In genomic region chr5:133383580-133383939, GRCh38 we compare ENCODE assay signal across 1 cellular context.
TF ChIP-seq lines count a peak whose summit lies in the region.

No MANE protein-coding gene starts in this region.

TF ChIP-seq in WTC11, 78 proteins besides CTCF, POLR2A, EP300 and RAD21 (continued from another document):
- TF ChIP-seq, protein P1, sequence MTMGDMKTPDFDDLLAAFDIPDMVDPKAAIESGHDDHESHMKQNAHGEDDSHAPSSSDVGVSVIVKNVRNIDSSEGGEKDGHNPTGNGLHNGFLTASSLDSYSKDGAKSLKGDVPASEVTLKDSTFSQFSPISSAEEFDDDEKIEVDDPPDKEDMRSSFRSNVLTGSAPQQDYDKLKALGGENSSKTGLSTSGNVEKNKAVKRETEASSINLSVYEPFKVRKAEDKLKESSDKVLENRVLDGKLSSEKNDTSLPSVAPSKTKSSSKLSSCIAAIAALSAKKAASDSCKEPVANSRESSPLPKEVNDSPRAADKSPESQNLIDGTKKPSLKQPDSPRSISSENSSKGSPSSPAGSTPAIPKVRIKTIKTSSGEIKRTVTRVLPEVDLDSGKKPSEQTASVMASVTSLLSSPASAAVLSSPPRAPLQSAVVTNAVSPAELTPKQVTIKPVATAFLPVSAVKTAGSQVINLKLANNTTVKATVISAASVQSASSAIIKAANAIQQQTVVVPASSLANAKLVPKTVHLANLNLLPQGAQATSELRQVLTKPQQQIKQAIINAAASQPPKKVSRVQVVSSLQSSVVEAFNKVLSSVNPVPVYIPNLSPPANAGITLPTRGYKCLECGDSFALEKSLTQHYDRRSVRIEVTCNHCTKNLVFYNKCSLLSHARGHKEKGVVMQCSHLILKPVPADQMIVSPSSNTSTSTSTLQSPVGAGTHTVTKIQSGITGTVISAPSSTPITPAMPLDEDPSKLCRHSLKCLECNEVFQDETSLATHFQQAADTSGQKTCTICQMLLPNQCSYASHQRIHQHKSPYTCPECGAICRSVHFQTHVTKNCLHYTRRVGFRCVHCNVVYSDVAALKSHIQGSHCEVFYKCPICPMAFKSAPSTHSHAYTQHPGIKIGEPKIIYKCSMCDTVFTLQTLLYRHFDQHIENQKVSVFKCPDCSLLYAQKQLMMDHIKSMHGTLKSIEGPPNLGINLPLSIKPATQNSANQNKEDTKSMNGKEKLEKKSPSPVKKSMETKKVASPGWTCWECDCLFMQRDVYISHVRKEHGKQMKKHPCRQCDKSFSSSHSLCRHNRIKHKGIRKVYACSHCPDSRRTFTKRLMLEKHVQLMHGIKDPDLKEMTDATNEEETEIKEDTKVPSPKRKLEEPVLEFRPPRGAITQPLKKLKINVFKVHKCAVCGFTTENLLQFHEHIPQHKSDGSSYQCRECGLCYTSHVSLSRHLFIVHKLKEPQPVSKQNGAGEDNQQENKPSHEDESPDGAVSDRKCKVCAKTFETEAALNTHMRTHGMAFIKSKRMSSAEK (CRISPR knock-in tag; IDR thresholded peaks at IDR 0.05; ENCODE audit: borderline replicate concordance): no peak
- no peak for TF ChIP-seq E2F5 (CRISPR knock-in tag; IDR thresholded peaks at IDR 0.05)
- no peak for TF ChIP-seq ELF4 (CRISPR knock-in tag; IDR thresholded peaks at IDR 0.05; ENCODE audit: low read depth)
- TF ChIP-seq GTF2I (CRISPR knock-in tag; conservative IDR thresholded peaks at IDR 0.05): no peak
